20 cellular contexts compared by ENCODE assay signal in genomic region chr2:118433566-118433965, GRCh38.
A peak's percentile ranks its signal among the peaks of the same experiment; 100 is the strongest.
DNase-seq lines count a peak whose midpoint lies in the region; ATAC-seq and TF ChIP-seq lines count a peak whose summit lies in the region.
"Had no signal": no experiment of that assay in that cellular context is flagged by ENCODE, and none has a peak within 500 bp of the region (broad histone marks: within the 10 kb centered on the region; RNA-seq: fewer than 3 reads in every experiment).

No MANE protein-coding gene starts in this region.

- intact Hi-C loops in MCF 10A (cut with micrococcal nuclease) (no loop called here), breast epithelium (cut with DNase I; ENCODE audit: low total_unique reads) (no loop called here)

- H3K27me3 ChIP-seq in breast epithelium (no peaks in the 10 kb centered on the region), foreskin keratinocyte (no peaks in the 10 kb centered on the region)
- H3K27me3 ChIP-seq: BLaER1 had no signal

- no peak for TF ChIP-seq CTCF in MCF 10A (IDR thresholded peaks at IDR 0.05; ENCODE audit: unreplicated experiment)
- no peak for TF ChIP-seq CTCF in breast epithelium (IDR thresholded peaks at IDR 0.05)
- TF ChIP-seq CTCF in epithelial cell of esophagus (IDR thresholded peaks at IDR 0.05; ENCODE audit: insufficient read depth, low read depth, low read length, missing control alignments) = no peak
- no peak for TF ChIP-seq CTCF in foreskin keratinocyte (conservative IDR thresholded peaks at IDR 0.05)

- no peak overlapping the region for H3K27ac Mint-ChIP-seq in MCF 10A (ENCODE audit: low read depth, unreplicated experiment)
- H3K27ac Mint-ChIP-seq in activated CD8-positive, alpha-beta memory T cell treated with anti-CD3 and anti-CD28 coated beads, Interleukin-2, amount 10 ng/mL, durations not matched to agents 7 days and 5 days = no peak overlapping the region
- H3K27ac Mint-ChIP-seq: B cell; CD4-positive, CD25-positive, alpha-beta regulatory T cell; CD8-positive, alpha-beta T cell had no signal

- H3K4me3 Mint-ChIP-seq in MCF 10A (ENCODE audit: unreplicated experiment) = no peak overlapping the region
- H3K4me3 Mint-ChIP-seq in activated CD8-positive, alpha-beta memory T cell treated with anti-CD3 and anti-CD28 coated beads, Interleukin-2, amount 10 ng/mL, durations not matched to agents 7 days and 5 days = no peak overlapping the region
- H3K4me3 Mint-ChIP-seq: B cell; CD4-positive, CD25-positive, alpha-beta regulatory T cell; CD8-positive, alpha-beta T cell had no signal

- H3K27me3 Mint-ChIP-seq in MCF 10A (ENCODE audit: insufficient read depth, unreplicated experiment) = no peaks in the 10 kb centered on the region
- no peaks in the 10 kb centered on the region for H3K27me3 Mint-ChIP-seq in activated CD8-positive, alpha-beta memory T cell treated with anti-CD3 and anti-CD28 coated beads, Interleukin-2, amount 10 ng/mL, durations not matched to agents 7 days and 5 days
- H3K27me3 Mint-ChIP-seq: B cell; CD4-positive, CD25-positive, alpha-beta regulatory T cell had no signal

- POLR2A ChIA-PET in MCF 10A (lab: Yijun Ruan, JAX) = interaction anchor here (0.5 kb wide), 1 partner anchor 417 kb away, joined by 4 read pairs; no protein-coding TSS in a partner anchor

- no TSS peak for BruUV-seq in MCF 10A (replicated peaks; lab: Mats Ljungman, UMichigan)

- peaks cover 26% of the 10 kb centered on the region for H3K4me1 Mint-ChIP-seq in MCF 10A (ENCODE audit: insufficient read depth, unreplicated experiment)
- H3K4me1 Mint-ChIP-seq in activated CD8-positive, alpha-beta memory T cell treated with anti-CD3 and anti-CD28 coated beads, Interleukin-2, amount 10 ng/mL, durations not matched to agents 7 days and 5 days = no peaks in the 10 kb centered on the region
- H3K4me1 Mint-ChIP-seq: B cell; CD4-positive, CD25-positive, alpha-beta regulatory T cell had no signal

- H3K4me3 ChIP-seq in breast epithelium (no peak overlapping the region), epithelial cell of esophagus (ENCODE audit: low read length) (no peak overlapping the region)
- H3K4me3 ChIP-seq: BLaER1, GM23248 had no signal

- H3K9me3 ChIP-seq in breast epithelium = no peaks in the 10 kb centered on the region
- H3K9me3 ChIP-seq: BLaER1, Caco-2 had no signal

- CTCF ChIA-PET in MCF 10A (lab: Yijun Ruan, JAX) = interaction anchor here (0.6 to 2.9 kb wide), 4 partner anchors 61 to 745 kb away, joined by 3 to 40 read pairs (median 4); no protein-coding TSS in a partner anchor
- CTCF ChIA-PET in activated CD8-positive, alpha-beta memory T cell treated with anti-CD3 and anti-CD28 coated beads, Interleukin-2, amount 10 ng/mL, durations not matched to agents 7 days and 5 days (lab: Charles Lee) = no interaction called here

- no peaks in the 10 kb centered on the region for H3K9me3 Mint-ChIP-seq in MCF 10A (ENCODE audit: unreplicated experiment)
- no peaks in the 10 kb centered on the region for H3K9me3 Mint-ChIP-seq in activated CD8-positive, alpha-beta memory T cell treated with anti-CD3 and anti-CD28 coated beads, Interleukin-2, amount 10 ng/mL, durations not matched to agents 7 days and 5 days (ENCODE audit: low read depth)
- H3K9me3 Mint-ChIP-seq: CD4-positive, CD25-positive, alpha-beta regulatory T cell; CD8-positive, alpha-beta T cell had no signal

- H3K36me3 ChIP-seq in breast epithelium = no peaks in the 10 kb centered on the region
- H3K36me3 ChIP-seq: BLaER1 had no signal

- H3K36me3 Mint-ChIP-seq in MCF 10A (ENCODE audit: insufficient read depth, unreplicated experiment) = no peaks in the 10 kb centered on the region
- H3K36me3 Mint-ChIP-seq in activated CD8-positive, alpha-beta memory T cell treated with anti-CD3 and anti-CD28 coated beads, Interleukin-2, amount 10 ng/mL, durations not matched to agents 7 days and 5 days = no peaks in the 10 kb centered on the region
- H3K36me3 Mint-ChIP-seq: CD4-positive, CD25-positive, alpha-beta regulatory T cell; CD8-positive, alpha-beta T cell had no signal

- no peaks in the 10 kb centered on the region for H3K4me1 ChIP-seq in breast epithelium
- H3K4me1 ChIP-seq in foreskin keratinocyte = peaks cover 22% of the 10 kb centered on the region
- H3K4me1 ChIP-seq: Caco-2 had no signal

- no peak for TF ChIP-seq POLR2A in breast epithelium (IDR thresholded peaks at IDR 0.05)

- peak; percentile 46 for ATAC-seq in foreskin keratinocyte
- no peak for ATAC-seq in activated CD8-positive, alpha-beta memory T cell treated with anti-CD3 and anti-CD28 coated beads, Interleukin-2, amount 10 ng/mL, durations not matched to agents 7 days and 5 days
- no peak for ATAC-seq in HG02884 (IDR thresholded peaks at IDR 0.05; ENCODE audit: unreplicated experiment)
- ATAC-seq in HG02798 (IDR thresholded peaks at IDR 0.05; ENCODE audit: poor library complexity, unreplicated experiment) = no peak
- ATAC-seq: CD8-positive, alpha-beta T cell had no signal

- H3K27ac ChIP-seq in breast epithelium (no peak overlapping the region), foreskin keratinocyte (no peak overlapping the region)
- H3K27ac ChIP-seq: 22Rv1, BLaER1, C4-2B, GM23248 had no signal

- DNase-seq in MCF 10A (ENCODE audit: unreplicated experiment) = peak; percentile 64
- no peak for DNase-seq in breast epithelium (ENCODE audit: low spot score in 2 of 2)
- DNase-seq in epithelial cell of esophagus (ENCODE audit: low read depth) = peak; percentile 55
- peak in 1 of 2 donors; percentile 62 for DNase-seq in foreskin keratinocyte
- no peak for DNase-seq in activated CD8-positive, alpha-beta memory T cell treated with anti-CD3 and anti-CD28 coated beads, Interleukin-2, amount 10 ng/mL, durations not matched to agents 7 days and 5 days
- DNase-seq in NCI-H524 treated with DMSO at 0.1 percent for 48 hours (lab: John Stamatoyannopoulos, UW) = no peak
- DNase-seq: Caco-2; CD4-positive, CD25-positive, alpha-beta regulatory T cell; CD8-positive, alpha-beta T cell; DMS153; DND-41; GM23248; H7; HCEC 1CT had no signal

Comparison
In these comparisons a context has a peak if more than half of its experiments do, and no peak if none do; other contexts are left out.
1. DNase-seq: peak in MCF 10A (single experiment) and epithelial cell of esophagus (single experiment); none in breast epithelium (0 of 2), activated CD8-positive, alpha-beta memory T cell treated with anti-CD3 and anti-CD28 coated beads, Interleukin-2, amount 10 ng/mL, durations not matched to agents 7 days and 5 days (single experiment) and NCI-H524 treated with DMSO at 0.1 percent for 48 hours (single experiment).